26 cellular contexts compared by ENCODE assay signal in the genomic region with DNA sequence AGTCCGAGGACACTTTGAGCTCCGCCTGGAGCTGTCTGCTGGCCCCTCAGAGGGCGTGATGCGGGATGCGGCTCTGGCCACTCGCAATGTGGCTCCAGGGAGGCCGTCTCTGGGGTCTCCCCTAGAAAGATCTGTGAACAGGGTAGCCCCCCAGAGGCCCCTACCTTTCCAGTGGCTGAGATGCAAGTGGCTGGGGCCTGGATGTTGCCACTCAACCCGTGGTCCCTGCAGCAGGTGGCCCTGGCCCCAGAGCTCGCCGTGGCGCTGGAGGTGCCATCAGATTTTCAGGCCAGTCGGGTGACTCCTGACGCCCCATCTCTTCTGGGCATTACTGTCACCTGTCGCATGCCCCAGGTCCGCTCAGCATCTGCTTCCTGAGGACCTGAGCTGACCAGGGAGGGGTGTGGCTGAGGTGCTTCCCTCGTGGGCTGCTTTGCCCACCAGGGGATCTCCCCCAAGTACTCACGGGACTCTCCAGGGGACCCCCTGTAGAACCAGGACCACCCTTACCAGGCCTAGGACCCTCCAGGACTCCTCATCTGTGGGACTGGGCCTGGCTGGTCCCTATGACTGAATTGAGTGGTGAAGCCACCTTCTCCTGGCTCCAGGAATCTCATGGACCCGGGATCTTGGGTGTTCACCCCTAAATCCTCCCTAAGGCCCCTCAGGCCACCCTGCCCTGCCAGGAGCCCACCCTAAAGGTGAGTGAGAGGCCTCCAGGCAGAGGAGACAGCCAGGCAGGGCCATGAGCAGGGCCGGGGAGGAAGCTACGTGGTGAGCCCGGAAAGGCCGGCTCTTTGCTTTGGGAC.
DNase-seq lines count a peak whose midpoint lies in the region; ATAC-seq, FAIRE-seq and TF ChIP-seq lines count a peak whose summit lies in the region.
"Had no signal": no experiment of that assay in that cellular context is flagged by ENCODE, and none has a peak within 500 bp of the region (broad histone marks: within the 10 kb centered on the region; RNA-seq: fewer than 3 reads in every experiment).

No MANE protein-coding gene starts in this region.

- no peak for TF ChIP-seq POLR2A in spleen (IDR thresholded peaks at IDR 0.05)

- H3K4me1 ChIP-seq in right cardiac atrium (ENCODE audit: control insufficient read depth, insufficient read depth, low read length): no peaks in the 10 kb centered on the region
- H3K4me1 ChIP-seq in spleen: peaks cover 0 to 8% (median 0%) of the 10 kb centered on the region in 6 donors

- H3K36me3 ChIP-seq in spleen: no peaks in the 10 kb centered on the region
- H3K36me3 ChIP-seq: MG63 had no signal

- no peak overlapping the region for H3K27ac ChIP-seq in right cardiac atrium (ENCODE audit: low read length)
- H3K27ac ChIP-seq in spleen: peak overlapping the region in 3 of 8 donors; percentile 5 to 85 (median 36)
- H3K27ac ChIP-seq: BLaER1, GM23248 had no signal

- no peaks in the 10 kb centered on the region for H3K36me3 Mint-ChIP-seq in nephron (ENCODE audit: low read depth)
- no peaks in the 10 kb centered on the region for H3K36me3 Mint-ChIP-seq in activated T-cell treated with anti-CD3 and anti-CD28 coated beads, Interleukin-2, amount 50 U/mL, for 24 hours (ENCODE audit: low read depth)
- H3K36me3 Mint-ChIP-seq: CD4-positive, CD25-positive, alpha-beta regulatory T cell had no signal

- H3K4me3 ChIP-seq in right cardiac atrium (ENCODE audit: low read length) (no peak overlapping the region), spleen (no peak overlapping the region)
- H3K4me3 ChIP-seq: BLaER1, GM23248, MG63 had no signal

- peak in 2 of 3 donors; percentile 30 to 33 for DNase-seq in right cardiac atrium
- DNase-seq in left ventricle myocardium superior: no peak
- DNase-seq in spleen: peak; percentile 54
- DNase-seq in urothelium cell line (ENCODE audit: low spot score): no peak
- no peak for DNase-seq in activated T-cell treated with anti-CD3 and anti-CD28 coated beads, Interleukin-2, amount 50 U/mL, for 24 hours
- DNase-seq in GM19239 (ENCODE audit: insufficient read length, low spot score): no peak
- no peak for DNase-seq in RCC 7860 (ENCODE audit: low spot score)
- DNase-seq: CD4-positive, CD25-positive, alpha-beta regulatory T cell; GM23248; H7; IMR-90; KG1; MG63; NCI-H1105 treated with DMSO at 0.1 percent for 48 hours; NCI-H146; NCI-H1930; NCI-H2107; NCI-H524; NCI-H774; NK-92 treated with Interleukin-12 subunit alpha and Interleukin-12 subunit beta, amount 100 ng/mL, for 24 hours; PC-3; SHP77 had no signal

- H3K27me3 ChIP-seq in right cardiac atrium (ENCODE audit: control insufficient read depth, insufficient read depth): no peaks in the 10 kb centered on the region
- H3K27me3 ChIP-seq in spleen (replicated peaks in 1 of 7): peaks cover 0 to 23% (median 0%) of the 10 kb centered on the region in 7 donors
- H3K27me3 ChIP-seq: BLaER1, MG63 had no signal

- H3K4me3 Mint-ChIP-seq in nephron: no peak overlapping the region
- no peak overlapping the region for H3K4me3 Mint-ChIP-seq in activated T-cell treated with anti-CD3 and anti-CD28 coated beads, Interleukin-2, amount 50 U/mL, for 24 hours
- H3K4me3 Mint-ChIP-seq: CD4-positive, CD25-positive, alpha-beta regulatory T cell had no signal

- H3K9me3 ChIP-seq in right cardiac atrium (ENCODE audit: control insufficient read depth, low read length): no peaks in the 10 kb centered on the region
- no peaks in the 10 kb centered on the region for H3K9me3 ChIP-seq in spleen
- H3K9me3 ChIP-seq: MG63 had no signal

- intact Hi-C loops in right cardiac atrium (cut with DNase I): no loop called here
- intact Hi-C loops in left ventricle myocardium superior (cut with micrococcal nuclease): no loop called here
- intact Hi-C loops in spleen (cut with DNase I; ENCODE audit: low total_unique reads): no loop called here

- H3K27ac Mint-ChIP-seq in nephron: peak overlapping the region in 2 of 3 experiments; percentile 83 to 85
- H3K27ac Mint-ChIP-seq in activated T-cell treated with anti-CD3 and anti-CD28 coated beads, Interleukin-2, amount 50 U/mL, for 24 hours: no peak overlapping the region
- H3K27ac Mint-ChIP-seq: CD4-positive, CD25-positive, alpha-beta regulatory T cell had no signal

- H3K9me3 Mint-ChIP-seq in nephron: peaks cover 6% of the 10 kb centered on the region
- no peaks in the 10 kb centered on the region for H3K9me3 Mint-ChIP-seq in activated T-cell treated with anti-CD3 and anti-CD28 coated beads, Interleukin-2, amount 50 U/mL, for 24 hours
- H3K9me3 Mint-ChIP-seq: CD4-positive, CD25-positive, alpha-beta regulatory T cell had no signal

- FAIRE-seq in urothelium cell line (lab: Jason Lieb, UNC) (no peak), GM19239 (lab: Jason Lieb, UNC) (no peak), RCC 7860 (lab: Jason Lieb, UNC) (no peak)
- FAIRE-seq: D721Med, GM18507 had no signal

- ATAC-seq in right cardiac atrium (no peak), left ventricle myocardium superior (no peak)
- ATAC-seq: PC-3 had no signal

- H3K27me3 Mint-ChIP-seq in nephron (ENCODE audit: low read depth): peaks cover 8% of the 10 kb centered on the region
- peaks cover 13% of the 10 kb centered on the region for H3K27me3 Mint-ChIP-seq in activated T-cell treated with anti-CD3 and anti-CD28 coated beads, Interleukin-2, amount 50 U/mL, for 24 hours
- H3K27me3 Mint-ChIP-seq: CD4-positive, CD25-positive, alpha-beta regulatory T cell had no signal

- TF ChIP-seq CTCF in nephron (IDR thresholded peaks at IDR 0.05; ENCODE audit: unreplicated experiment in 3 of 3) (no peak), spleen (IDR thresholded peaks at IDR 0.05 in 8 of 11, conservative IDR thresholded peaks at IDR 0.05 in 3 of 11) (no peak)

- peaks cover 33% of the 10 kb centered on the region for H3K4me1 Mint-ChIP-seq in nephron
- no peaks in the 10 kb centered on the region for H3K4me1 Mint-ChIP-seq in activated T-cell treated with anti-CD3 and anti-CD28 coated beads, Interleukin-2, amount 50 U/mL, for 24 hours (ENCODE audit: low read depth)
- H3K4me1 Mint-ChIP-seq: CD4-positive, CD25-positive, alpha-beta regulatory T cell had no signal

- WGBS in right cardiac atrium: 91% methylated on average over 22 of the region's 22 CpGs
- 87 to 94% (median 90%) methylated on average over 14 to 22 of the region's 22 CpGs for WGBS in spleen, 5 donors

Comparison
In these comparisons a context has a peak if more than half of its experiments do, and no peak if none do; other contexts are left out.
1. DNase-seq: peak in right cardiac atrium (2 of 3) and spleen (single experiment); none in left ventricle myocardium superior (single experiment), urothelium cell line (single experiment), activated T-cell treated with anti-CD3 and anti-CD28 coated beads, Interleukin-2, amount 50 U/mL, for 24 hours (single experiment), GM19239 (single experiment) and RCC 7860 (single experiment).